In genomic region chr4:177309525-177310371, GRCh38 we compare ENCODE assay signal across 8 cellular contexts. TPM values are rescaled to one million over a fixed set of nuclear protein-coding genes. Genes with fewer than 3 reads are reported as not detected.
DNase-seq lines count a peak whose midpoint lies in the region; ATAC-seq and TF ChIP-seq lines count a peak whose summit lies in the region.

NEIL3 (plus strand) TSS chr4:177309874; CDS start chr4:177309954, 80 bp downstream.

- under 1% methylated on average over 52 of the region's 52 CpGs for WGBS in right cardiac atrium
- WGBS in aorta, 2 donors: 0% methylated on average over 51 to 52 of the region's 52 CpGs

- H3K9me3 ChIP-seq in right cardiac atrium (ENCODE audit: control insufficient read depth, low read length) (no peaks in the 10 kb centered on the region), aorta (ENCODE audit: control insufficient read depth, low read length) (no peaks in the 10 kb centered on the region)

- H3K27ac ChIP-seq in right cardiac atrium (ENCODE audit: low read length) (no peak within 1 kb of the TSS), aorta (ENCODE audit: low read depth in 1 of 2, low read length in 2 of 2) (no peak within 1 kb of the TSS)

- H3K4me3 ChIP-seq in right cardiac atrium (ENCODE audit: low read length) (peak within 1 kb of the TSS; percentile 57), aorta (ENCODE audit: low read length in 2 of 2) (peak within 1 kb of the TSS; percentile 51 to 54)

- H3K36me3 ChIP-seq in aorta (ENCODE audit: control insufficient read depth in 1 of 2, insufficient read depth in 2 of 2, low read length in 1 of 2): no peaks in the 10 kb centered on the region

- DNase-seq in GM13977 (ENCODE audit: low spot score): peak; percentile 89
- peak; percentile 50 for DNase-seq in NCI-H1436 treated with DMSO at 0.1 percent for 48 hours (lab: John Stamatoyannopoulos, UW)
- peak; percentile 89 to 96 (median 92) for DNase-seq in T-helper 1 cell
- peak; percentile 75 for DNase-seq in amniotic epithelial cell (ENCODE audit: low read depth)
- DNase-seq in right cardiac atrium: peak; percentile 93 to 98 (median 97)
- peak; percentile 86 for DNase-seq in putamen (ENCODE audit: low spot score)
- peak; percentile 96 to 97 for DNase-seq in aorta

- no peak for TF ChIP-seq CTCF in GM13977 (IDR thresholded peaks at IDR 0.05; ENCODE audit: extremely low read depth, insufficient read depth, missing control alignments)

- H3K4me1 ChIP-seq in right cardiac atrium (ENCODE audit: control insufficient read depth, insufficient read depth, low read length) (peaks cover 2% of the 10 kb centered on the region), aorta (ENCODE audit: control insufficient read depth in 1 of 2, insufficient read depth in 2 of 2, low read length in 2 of 2) (no peaks in the 10 kb centered on the region)

- intact Hi-C loops in right cardiac atrium (cut with DNase I) (no loop called here), aorta (cut with DNase I) (no loop called here)

- ATAC-seq in HG02852 (IDR thresholded peaks at IDR 0.05; ENCODE audit: unreplicated experiment) (peak; percentile 92), right cardiac atrium (peak; percentile 98), aorta (ENCODE audit: low FRiP score) (peak; percentile 92)

- H3K27me3 ChIP-seq in right cardiac atrium (ENCODE audit: control insufficient read depth, insufficient read depth) (no peaks in the 10 kb centered on the region), aorta (ENCODE audit: control insufficient read depth in 1 of 2, insufficient read depth in 2 of 2, low read length in 1 of 2) (no peaks in the 10 kb centered on the region)

- in situ Hi-C loops in GM13977 (cut with MboI; ENCODE audit: low pct_unique_long_range_greater_than_20kb, low sequenced_read_pairs, unreplicated experiment): no loop called here

RNA-seq across cellular contexts. Expression of gene NEIL3, which starts in this region (rescaled TPM):
- total RNA-seq in right cardiac atrium (under 1 TPM; 0.14 to 0.38 (median 0.27) TPM), aorta (under 1 TPM; 0.39 to 0.99 TPM)
- polyA plus RNA-seq in right cardiac atrium (not detected), aorta (under 1 TPM in 1 of 2 donors, not detected in 1; 0.28 TPM)

Comparison
In these comparisons a context has a peak if more than half of its experiments do, and no peak if none do; other contexts are left out.
1. Peak in DNase-seq, ATAC-seq and H3K4me3 ChIP-seq in right cardiac atrium; RNA of the gene not detected or under 1 TPM.
2. Peak in DNase-seq, ATAC-seq and H3K4me3 ChIP-seq in aorta; RNA of the gene not detected or under 1 TPM.